10 cellular contexts compared by ENCODE assay signal in the genomic region with DNA sequence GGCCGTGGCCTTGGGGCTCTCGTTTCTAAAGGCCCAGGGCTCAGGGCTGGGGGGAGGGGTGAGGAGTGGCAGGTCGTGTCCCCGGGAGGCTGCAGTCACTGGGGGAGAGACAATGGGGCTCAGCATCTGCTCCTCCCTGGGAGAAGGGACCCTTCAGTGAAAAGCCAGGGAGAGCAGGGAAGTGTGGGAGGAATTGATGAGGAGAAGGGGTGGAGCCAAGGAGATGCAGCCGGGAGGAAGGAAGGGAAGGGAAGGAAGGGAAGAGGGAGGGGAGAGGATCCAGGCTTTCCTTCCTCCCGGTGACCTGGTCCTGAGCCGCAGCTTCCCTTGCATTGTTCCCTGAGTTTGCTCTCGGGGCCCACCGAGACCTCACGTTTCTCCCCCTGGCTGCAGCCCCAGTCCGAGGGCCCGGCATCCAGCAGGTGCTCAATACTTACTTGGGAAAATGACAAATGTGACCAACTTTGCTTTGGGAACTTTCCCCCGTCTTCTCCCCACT. TPM values are rescaled to one million over a fixed set of nuclear protein-coding genes. Genes with fewer than 3 reads are reported as not detected.
DNase-seq lines count a peak whose midpoint lies in the region; ATAC-seq, FAIRE-seq and TF ChIP-seq lines count a peak whose summit lies in the region.
"Had no signal": no experiment of that assay in that cellular context is flagged by ENCODE, and none has a peak within 500 bp of the region (broad histone marks: within the 10 kb centered on the region; RNA-seq: fewer than 3 reads in every experiment).

No MANE protein-coding gene starts in this region.

- no peak for ATAC-seq in naive thymus-derived CD8-positive, alpha-beta T cell
- no peak for ATAC-seq in GM19035 (IDR thresholded peaks at IDR 0.05; ENCODE audit: unreplicated experiment)

- H3K27ac ChIP-seq in 22Rv1 (peak overlapping the region; percentile 50), H1 (ENCODE audit: low read depth, low read length) (0 out of 2 replicates have a peak overlapping the region, but pooled peaks have one; percentile 14), mesendoderm (ENCODE audit: low read depth, low read length) (peak overlapping the region; percentile 91)

- H3K27ac Mint-ChIP-seq in IgD-negative memory B cell: no peak overlapping the region
- H3K27ac Mint-ChIP-seq in naive thymus-derived CD8-positive, alpha-beta T cell: peak overlapping the region in 2 of 10 donors; percentile 38 to 41

- H3K36me3 Mint-ChIP-seq in IgD-negative memory B cell: peaks cover 5% of the 10 kb centered on the region
- peaks cover 0 to 5% (median 0%) of the 10 kb centered on the region in 3 donors for H3K36me3 Mint-ChIP-seq in naive thymus-derived CD8-positive, alpha-beta T cell

- H2AFZ ChIP-seq in H1 (ENCODE audit: low read length): no peak overlapping the region

- 0 out of 2 replicates have a peak overlapping the region, but pooled peaks have one; percentile 45 for H2BK12ac ChIP-seq in H1 (ENCODE audit: low read depth, low read length)

- peak in 1 of 2 experiments; percentile 12; a peak in 2 of 4 replicates for TF ChIP-seq RAD21 in H1 (IDR thresholded peaks at IDR 0.05 in 1 of 2, conservative IDR thresholded peaks at IDR 0.05 in 1 of 2; ENCODE audit: low read depth in 2 of 2, low read length in 2 of 2)

- H3K14ac ChIP-seq in H1 (ENCODE audit: insufficient read length): no peak overlapping the region

- H3K27me3 Mint-ChIP-seq in IgD-negative memory B cell: no peaks in the 10 kb centered on the region
- peaks cover 0 to 2% (median 0%) of the 10 kb centered on the region in 5 donors for H3K27me3 Mint-ChIP-seq in naive thymus-derived CD8-positive, alpha-beta T cell

- no peak for TF ChIP-seq CTCF in 22Rv1 (IDR thresholded peaks at IDR 0.05)
- TF ChIP-seq CTCF in H1 (IDR thresholded peaks at IDR 0.05; ENCODE audit: control extremely low read depth in 1 of 3, insufficient read depth in 1 of 3, low read depth in 1 of 3, low read length in 3 of 3): no peak

- peak overlapping the region; percentile 71; the same call in 1 of the 2 replicates for H2BK5ac ChIP-seq in H1 (ENCODE audit: low read depth, low read length)
- H2BK5ac ChIP-seq in mesendoderm (ENCODE audit: low read length): peak overlapping the region; percentile 44

- H2BK120ac ChIP-seq in H1 (replicated peaks; ENCODE audit: low read depth, low read length): no peak overlapping the region
- peak overlapping the region; percentile 98 for H2BK120ac ChIP-seq in mesendoderm (ENCODE audit: low read depth, low read length)

- WGBS in H1 (ENCODE audit: extremely low coverage in 1 of 2, insufficient coverage in 1 of 2, insufficient read length in 1 of 2, insufficient replicate concordance in 2 of 2, low coverage in 1 of 2, low lambda C conversion rate in 2 of 2, missing lambda C conversion rate in 1 of 2), 2 experiments: 13% methylated on average over 10 of the region's 13 CpGs; no CpG with 5 or more reads in 1 of the 2 experiments
- WGBS in mesendoderm (ENCODE audit: extremely low coverage, insufficient coverage, low lambda C conversion rate): no CpG with 5 or more reads among the region's 13 CpGs

- no peak overlapping the region for H2AK5ac ChIP-seq in H1 (ENCODE audit: low read depth, low read length)
- H2AK5ac ChIP-seq in mesendoderm (ENCODE audit: low read length): no peak overlapping the region

- peaks cover 13 to 16% (median 14%) of the 10 kb centered on the region in 3 donors for H3K4me1 Mint-ChIP-seq in IgD-negative memory B cell
- H3K4me1 Mint-ChIP-seq in naive thymus-derived CD8-positive, alpha-beta T cell: peaks cover 14 to 36% (median 31%) of the 10 kb centered on the region in 4 donors

- H3K36me3 ChIP-seq in H1 (ENCODE audit: control insufficient read depth in 2 of 4, insufficient read depth in 4 of 4, low read length in 3 of 4) (no peaks in the 10 kb centered on the region; a peak in 1 of 8 replicates), mesendoderm (ENCODE audit: control insufficient read depth, insufficient read depth, low read length) (no peaks in the 10 kb centered on the region)

- CTCF ChIA-PET in H1 (lab: Charles Lee; ENCODE audit: partially characterized antibody): interaction anchor here (1.1 to 2.7 kb wide), 9 partner anchors 12 to 101 kb away, joined by 3 to 9 read pairs (median 5); no protein-coding TSS in a partner anchor

- peaks cover 3 to 8% of the 10 kb centered on the region in 2 experiments for H4K20me1 ChIP-seq in H1 (replicated peaks in 1 of 2; ENCODE audit: control insufficient read depth in 1 of 2, insufficient read depth in 2 of 2, low read length in 2 of 2)

- H4K8ac ChIP-seq in H1 (ENCODE audit: extremely low read depth, insufficient read depth, low read length) (peak overlapping the region; percentile 88), mesendoderm (ENCODE audit: low read depth, low read length) (peak overlapping the region; percentile 87)

- H4K5ac ChIP-seq in H1 (ENCODE audit: insufficient read length, low read depth, low read length) (peak overlapping the region; percentile 14), mesendoderm (ENCODE audit: low read length) (no peak overlapping the region)

- H3K4me1 ChIP-seq in H1 (replicated peaks in 1 of 4; ENCODE audit: control insufficient read depth in 3 of 4, insufficient read depth in 4 of 4, low read length in 3 of 4) (peaks cover 9 to 17% (median 13%) of the 10 kb centered on the region in 4 experiments), mesendoderm (ENCODE audit: control insufficient read depth, low read depth, low read length) (peaks cover 23% of the 10 kb centered on the region)

- H3K9ac ChIP-seq in H1 (replicated peaks in 1 of 4; ENCODE audit: extremely low read depth in 1 of 4, low read depth in 3 of 4, low read length in 3 of 4) (peak overlapping the region; percentile 56 to 63 (median 58); a peak in 6 of 7 replicates), mesendoderm (ENCODE audit: low read length) (peak overlapping the region; percentile 79)

- peaks cover 3 to 22% of the 10 kb centered on the region in 2 experiments for H3K79me2 ChIP-seq in H1 (ENCODE audit: control insufficient read depth in 1 of 2, insufficient read depth in 2 of 2, low read length in 2 of 2)
- peaks cover 25% of the 10 kb centered on the region for H3K79me2 ChIP-seq in mesendoderm (ENCODE audit: control insufficient read depth, insufficient read depth, low read length)

- DNase-seq in H1 (ENCODE audit: low read depth in 1 of 2, low spot score in 2 of 2) (no peak), mesendoderm (peak; percentile 88), T-helper 2 cell (no peak)
- DNase-seq in naive thymus-derived CD8-positive, alpha-beta T cell: no peak
- no peak for DNase-seq in stimulated activated CD4-positive, alpha-beta T cell treated with anti-CD3 and anti-CD28 coated beads, Interleukin-4, amount 100 ng/mL, for 4 hours
- DNase-seq: NCI-H1092 had no signal

- no peaks in the 10 kb centered on the region for H3K9me3 ChIP-seq in H1 (ENCODE audit: insufficient read depth in 2 of 2, low read depth in 1 of 2, low read length in 1 of 2)

- peak overlapping the region; percentile 78 to 82 for H3K4me2 ChIP-seq in H1 (ENCODE audit: insufficient read depth in 1 of 2, low read depth in 2 of 2, low read length in 2 of 2)
- H3K4me2 ChIP-seq in mesendoderm (ENCODE audit: low read length): peak overlapping the region; percentile 92

- H3K27me3 ChIP-seq in H1 (replicated peaks in 1 of 4; ENCODE audit: control insufficient read depth in 3 of 4, extremely low read depth in 1 of 4, insufficient read depth in 3 of 4, low read length in 3 of 4) (peaks cover 0 to 7% (median 2%) of the 10 kb centered on the region in 4 experiments; a peak in 2 of 7 replicates), mesendoderm (ENCODE audit: insufficient read depth, low read length, poor library complexity) (no peaks in the 10 kb centered on the region)

- peak overlapping the region; percentile 23; the same call in 1 of the 2 replicates for H2BK15ac ChIP-seq in H1 (ENCODE audit: low read length)
- no peak overlapping the region for H2BK15ac ChIP-seq in mesendoderm (replicated peaks; ENCODE audit: low read depth)

- TF ChIP-seq EP300 in H1 (IDR thresholded peaks at IDR 0.05; ENCODE audit: borderline replicate concordance in 1 of 2, low read depth in 2 of 2, low read length in 2 of 2): peak in 1 of 2 experiments; percentile 49; a peak in 1 of 3 replicates

- H3K56ac ChIP-seq in H1 (replicated peaks; ENCODE audit: insufficient read length, low read depth, low read length) (peak overlapping the region; percentile 40), mesendoderm (ENCODE audit: low read length) (peak overlapping the region; percentile 85)

- POLR2A ChIA-PET in H1 (lab: Charles Lee; ENCODE audit: partially characterized antibody): interaction anchor here (0.8 to 4.3 kb wide), 14 partner anchors 9 to 202 kb away, joined by 3 to 29 read pairs (median 3); a partner anchor contains a TSS
- POLR2A ChIA-PET in naive thymus-derived CD8-positive, alpha-beta T cell (lab: Charles Lee): interaction anchor here (1.7 to 4.1 kb wide), 2 partner anchors 13 to 99 kb away, joined by 6 to 29 read pairs; no protein-coding TSS in a partner anchor

- no peak overlapping the region for H4K91ac ChIP-seq in H1 (replicated peaks; ENCODE audit: insufficient read length, low read length)

- H3K4ac ChIP-seq in H1 (replicated peaks; ENCODE audit: insufficient read length, low read depth, low read length): no peak overlapping the region
- H3K4ac ChIP-seq in mesendoderm (ENCODE audit: low read depth, low read length): peak overlapping the region; percentile 100

- no peak overlapping the region for H2BK20ac ChIP-seq in H1 (ENCODE audit: low read length)

- H3K79me1 ChIP-seq in H1 (ENCODE audit: low read depth, low read length) (no peaks in the 10 kb centered on the region), mesendoderm (ENCODE audit: low read length) (peaks cover 12% of the 10 kb centered on the region)

- peaks cover 6% of the 10 kb centered on the region; the same call in 1 of the 2 replicates for H3K23me2 ChIP-seq in H1 (ENCODE audit: low read depth, low read length)

- peak overlapping the region in 3 of 4 donors; percentile 22 to 76 (median 28) for H3K4me3 Mint-ChIP-seq in IgD-negative memory B cell
- H3K4me3 Mint-ChIP-seq in naive thymus-derived CD8-positive, alpha-beta T cell: peak overlapping the region in 5 of 10 donors; percentile 4 to 53 (median 12)

- H3K9me3 Mint-ChIP-seq in IgD-negative memory B cell: no peaks in the 10 kb centered on the region
- H3K9me3 Mint-ChIP-seq in naive thymus-derived CD8-positive, alpha-beta T cell: no peaks in the 10 kb centered on the region

- peak; percentile 56 to 83 for TF ChIP-seq POLR2A in H1 (IDR thresholded peaks at IDR 0.05; ENCODE audit: control extremely low read depth in 1 of 2, low read depth in 2 of 2, low read length in 2 of 2)

- peak overlapping the region; percentile 47 to 73 (median 58) for H3K4me3 ChIP-seq in H1 (ENCODE audit: extremely low read depth in 1 of 4, insufficient read depth in 2 of 4, low read depth in 3 of 4, low read length in 4 of 4)
- H3K4me3 ChIP-seq in mesendoderm (ENCODE audit: low read length): peak overlapping the region; percentile 61

- peak; percentile 50 for FAIRE-seq in H1 (lab: Jason Lieb, UNC)
- FAIRE-seq: endometrium had no signal

- H3K23ac ChIP-seq in H1 (ENCODE audit: insufficient read length) (no peak overlapping the region), mesendoderm (ENCODE audit: low read length) (peak overlapping the region; percentile 48)

- H3K18ac ChIP-seq in H1 (ENCODE audit: extremely low read depth, low read length): peak overlapping the region; percentile 93
- peak overlapping the region; percentile 99 for H3K18ac ChIP-seq in mesendoderm (ENCODE audit: low read length)

RNA-seq across cellular contexts. Expression of a gene that starts 1.4 kb away (rescaled TPM):
- polyA plus RNA-seq in IgD-negative memory B cell: 3.6 TPM
- total RNA-seq in H1 (2021; fragmentation: NEBNext Ultra II Directional; extraction: Animal tissue kit (Norgen Biotek cat#: 25700)): 24.0 and 26.2 TPM in 2 replicates
- polyA plus RNA-seq in H1 (2011; rRNA removed): 10.5 and 14.4 TPM in 2 replicates
- 6.5 TPM for polyA plus RNA-seq in H1 (2011; cell fraction: cytosol; rRNA removed)
- polyA plus RNA-seq in H1 (2011; cell fraction: nucleus; rRNA removed): 10.5 TPM
- 11.0 to 19.6 TPM (median 12.4 TPM) in 4 replicates for polyA plus RNA-seq in H1 (2012, experiment 1 of 2)
- polyA plus RNA-seq in H1 (2012, experiment 2 of 2): 9.9 TPM
- polyA plus RNA-seq in H1 (2013, experiment 1 of 2): 23.2 TPM
- 23.2 TPM for polyA plus RNA-seq in H1 (2013, experiment 2 of 2)
- 6.9 and 11.7 TPM in 2 replicates for polyA minus RNA-seq in H1 (2011; rRNA and poly(A)+ RNA removed)
- polyA minus RNA-seq in H1 (2011; cell fraction: cytosol; rRNA and poly(A)+ RNA removed): 15.3 TPM
- polyA minus RNA-seq in H1 (2011; cell fraction: nucleus; rRNA and poly(A)+ RNA removed): 7.6 TPM
- 51.0 TPM for polyA plus RNA-seq in mesendoderm (2013, experiment 1 of 2)
- 54.6 TPM for polyA plus RNA-seq in mesendoderm (2013, experiment 2 of 2)
- total RNA-seq in naive thymus-derived CD8-positive, alpha-beta T cell: 10 to 100 TPM; 13.8 to 14.5 TPM
- 1 to 10 TPM in 1 of 3 donors, under 1 TPM in 2; 0.23 to 1.8 (median 0.47) TPM for polyA plus RNA-seq in naive thymus-derived CD8-positive, alpha-beta T cell

Comparison
In these comparisons a context has a peak if more than half of its experiments do, and no peak if none do; other contexts are left out.
1. H3K27ac ChIP-seq: peak in every context shown above with its lines; median percentile 91 in mesendoderm; 50 in 22Rv1; 14 in H1.